In genomic region chr10:48306265-48306869, GRCh38 we compare ENCODE assay signal across 1 cellular context.
TF ChIP-seq lines count a peak whose summit lies in the region.

MAPK8 (plus strand) TSS chr10:48306677; CDS start chr10:48401661, 94,984 bp downstream.

TF ChIP-seq in GM12878, 131 proteins besides CTCF, POLR2A, EP300 and RAD21 (continued from another document):
- TF ChIP-seq ATF7 (IDR thresholded peaks at IDR 0.05; ENCODE audit: low read depth) (no peak), CEBPB (IDR thresholded peaks at IDR 0.05; ENCODE audit: borderline replicate concordance in 1 of 2, low read depth in 2 of 2, low read length in 2 of 2) (no peak), SMAD1 (IDR thresholded peaks at IDR 0.05; ENCODE audit: low read depth, partially characterized antibody) (no peak), DPF2 (IDR thresholded peaks at IDR 0.05) (peak; percentile 66; the same call in 1 of the 2 replicates), MXI1 (IDR thresholded peaks at IDR 0.05; ENCODE audit: low read depth, low read length) (no peak), MYC (IDR thresholded peaks at IDR 0.05; ENCODE audit: insufficient read depth, insufficient read length, insufficient replicate concordance, low read length, severe bottlenecking) (peak; percentile 51), REST (IDR thresholded peaks at IDR 0.05; ENCODE audit: low read depth, low read length) (no peak), TBL1XR1 (IDR thresholded peaks at IDR 0.05; ENCODE audit: low read depth, low read length) (no peak), RELA (IDR thresholded peaks at IDR 0.05; ENCODE audit: borderline replicate concordance, partially characterized antibody) (peak; percentile 12), ZNF24 (IDR thresholded peaks at IDR 0.05) (0 out of 2 replicates have a peak, but pooled peaks have one; percentile 14), CBX3 (IDR thresholded peaks at IDR 0.05; ENCODE audit: borderline replicate concordance, low read depth) (no peak), ZBTB33 (IDR thresholded peaks at IDR 0.05) (no peak), WRNIP1 (IDR thresholded peaks at IDR 0.05; ENCODE audit: borderline replicate concordance, low read depth, low read length) (no peak), RELB (IDR thresholded peaks at IDR 0.05; ENCODE audit: low read depth) (no peak), KAT2A (conservative IDR thresholded peaks at IDR 0.05; ENCODE audit: control insufficient read depth, low read depth, low read length) (no peak), FOS (IDR thresholded peaks at IDR 0.05; ENCODE audit: borderline replicate concordance, extremely low read depth, insufficient read length) (no peak), SRF (IDR thresholded peaks at IDR 0.05; ENCODE audit: low read depth in 2 of 2, low read length in 2 of 2) (no peak), ESRRA (IDR thresholded peaks at IDR 0.05; ENCODE audit: low read length) (no peak; the same call in 1 of the 2 replicates), NR2C1 (IDR thresholded peaks at IDR 0.05) (peak; percentile 43; the same call in 1 of the 2 replicates), HDAC2 (IDR thresholded peaks at IDR 0.05) (no peak), MTA2 (IDR thresholded peaks at IDR 0.05; ENCODE audit: low read depth) (no peak), BCLAF1 (IDR thresholded peaks at IDR 0.05) (no peak), E4F1 (IDR thresholded peaks at IDR 0.05; ENCODE audit: borderline replicate concordance, partially characterized antibody) (no peak), KDM1A (IDR thresholded peaks at IDR 0.05; ENCODE audit: borderline replicate concordance) (no peak), CREM (IDR thresholded peaks at IDR 0.05; ENCODE audit: low read depth) (peak; percentile 61), TARDBP (IDR thresholded peaks at IDR 0.05; ENCODE audit: borderline replicate concordance) (no peak)
- TF ChIP-seq, protein P1, sequence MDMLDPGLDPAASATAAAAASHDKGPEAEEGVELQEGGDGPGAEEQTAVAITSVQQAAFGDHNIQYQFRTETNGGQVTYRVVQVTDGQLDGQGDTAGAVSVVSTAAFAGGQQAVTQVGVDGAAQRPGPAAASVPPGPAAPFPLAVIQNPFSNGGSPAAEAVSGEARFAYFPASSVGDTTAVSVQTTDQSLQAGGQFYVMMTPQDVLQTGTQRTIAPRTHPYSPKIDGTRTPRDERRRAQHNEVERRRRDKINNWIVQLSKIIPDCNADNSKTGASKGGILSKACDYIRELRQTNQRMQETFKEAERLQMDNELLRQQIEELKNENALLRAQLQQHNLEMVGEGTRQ (IDR thresholded peaks at IDR 0.05; ENCODE audit: borderline replicate concordance, low read depth, low read length), result peak; percentile 65
- TF ChIP-seq, protein P2, sequence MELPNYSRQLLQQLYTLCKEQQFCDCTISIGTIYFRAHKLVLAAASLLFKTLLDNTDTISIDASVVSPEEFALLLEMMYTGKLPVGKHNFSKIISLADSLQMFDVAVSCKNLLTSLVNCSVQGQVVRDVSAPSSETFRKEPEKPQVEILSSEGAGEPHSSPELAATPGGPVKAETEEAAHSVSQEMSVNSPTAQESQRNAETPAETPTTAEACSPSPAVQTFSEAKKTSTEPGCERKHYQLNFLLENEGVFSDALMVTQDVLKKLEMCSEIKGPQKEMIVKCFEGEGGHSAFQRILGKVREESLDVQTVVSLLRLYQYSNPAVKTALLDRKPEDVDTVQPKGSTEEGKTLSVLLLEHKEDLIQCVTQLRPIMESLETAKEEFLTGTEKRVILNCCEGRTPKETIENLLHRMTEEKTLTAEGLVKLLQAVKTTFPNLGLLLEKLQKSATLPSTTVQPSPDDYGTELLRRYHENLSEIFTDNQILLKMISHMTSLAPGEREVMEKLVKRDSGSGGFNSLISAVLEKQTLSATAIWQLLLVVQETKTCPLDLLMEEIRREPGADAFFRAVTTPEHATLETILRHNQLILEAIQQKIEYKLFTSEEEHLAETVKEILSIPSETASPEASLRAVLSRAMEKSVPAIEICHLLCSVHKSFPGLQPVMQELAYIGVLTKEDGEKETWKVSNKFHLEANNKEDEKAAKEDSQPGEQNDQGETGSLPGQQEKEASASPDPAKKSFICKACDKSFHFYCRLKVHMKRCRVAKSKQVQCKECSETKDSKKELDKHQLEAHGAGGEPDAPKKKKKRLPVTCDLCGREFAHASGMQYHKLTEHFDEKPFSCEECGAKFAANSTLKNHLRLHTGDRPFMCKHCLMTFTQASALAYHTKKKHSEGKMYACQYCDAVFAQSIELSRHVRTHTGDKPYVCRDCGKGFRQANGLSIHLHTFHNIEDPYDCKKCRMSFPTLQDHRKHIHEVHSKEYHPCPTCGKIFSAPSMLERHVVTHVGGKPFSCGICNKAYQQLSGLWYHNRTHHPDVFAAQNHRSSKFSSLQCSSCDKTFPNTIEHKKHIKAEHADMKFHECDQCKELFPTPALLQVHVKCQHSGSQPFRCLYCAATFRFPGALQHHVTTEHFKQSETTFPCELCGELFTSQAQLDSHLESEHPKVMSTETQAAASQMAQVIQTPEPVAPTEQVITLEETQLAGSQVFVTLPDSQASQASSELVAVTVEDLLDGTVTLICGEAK (IDR thresholded peaks at IDR 0.05; ENCODE audit: borderline replicate concordance), result no peak; the same call in 1 of the 2 replicates
- TF ChIP-seq, protein P3, sequence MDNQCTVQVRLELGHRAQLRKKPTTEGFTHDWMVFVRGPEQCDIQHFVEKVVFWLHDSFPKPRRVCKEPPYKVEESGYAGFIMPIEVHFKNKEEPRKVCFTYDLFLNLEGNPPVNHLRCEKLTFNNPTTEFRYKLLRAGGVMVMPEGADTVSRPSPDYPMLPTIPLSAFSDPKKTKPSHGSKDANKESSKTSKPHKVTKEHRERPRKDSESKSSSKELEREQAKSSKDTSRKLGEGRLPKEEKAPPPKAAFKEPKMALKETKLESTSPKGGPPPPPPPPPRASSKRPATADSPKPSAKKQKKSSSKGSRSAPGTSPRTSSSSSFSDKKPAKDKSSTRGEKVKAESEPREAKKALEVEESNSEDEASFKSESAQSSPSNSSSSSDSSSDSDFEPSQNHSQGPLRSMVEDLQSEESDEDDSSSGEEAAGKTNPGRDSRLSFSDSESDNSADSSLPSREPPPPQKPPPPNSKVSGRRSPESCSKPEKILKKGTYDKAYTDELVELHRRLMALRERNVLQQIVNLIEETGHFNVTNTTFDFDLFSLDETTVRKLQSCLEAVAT (IDR thresholded peaks at IDR 0.05), result no peak
